Comparison of ENCODE assay signal across 12 cellular contexts in genomic region chr2:240799183-240799740, GRCh38.
"Had no signal": no experiment of that assay in that cellular context is flagged by ENCODE, and none has a peak within 500 bp of the region (broad histone marks: within the 10 kb centered on the region; RNA-seq: fewer than 3 reads in every experiment).

No MANE protein-coding gene starts in this region.

- H3K4me3 Mint-ChIP-seq: activated CD8-positive, alpha-beta T cell treated with anti-CD3 and anti-CD28 coated beads for 36 hours; activated naive CD4-positive, alpha-beta T cell treated with anti-CD3 and anti-CD28 coated beads, Interleukin-2, amount 10 ng/mL, durations not matched to agents 7 days and 5 days; memory B cell; nephron progenitor cell; T-helper 17 cell had no signal

- H3K27ac Mint-ChIP-seq: activated CD8-positive, alpha-beta T cell treated with anti-CD3 and anti-CD28 coated beads for 36 hours; activated naive CD4-positive, alpha-beta T cell treated with anti-CD3 and anti-CD28 coated beads, Interleukin-2, amount 10 ng/mL, durations not matched to agents 7 days and 5 days; activated T-helper 2 cell treated with anti-CD3 and anti-CD28 coated beads, Interferon-gamma antibody, Interleukin-2, Interleukin-4, amounts not matched to agents 10 μg/mL and 5 μg/mL and 100 μg/mL, durations not matched to agents 14 hours and 24 hours and 36 hours; memory B cell; T-helper 17 cell had no signal

- H3K9me3 Mint-ChIP-seq: activated CD8-positive, alpha-beta T cell treated with anti-CD3 and anti-CD28 coated beads for 36 hours; activated naive CD4-positive, alpha-beta T cell treated with anti-CD3 and anti-CD28 coated beads, Interleukin-2, amount 10 ng/mL, durations not matched to agents 7 days and 5 days; activated T-helper 2 cell treated with anti-CD3 and anti-CD28 coated beads, Interferon-gamma antibody, Interleukin-2, Interleukin-4, amounts not matched to agents 10 μg/mL and 5 μg/mL and 100 μg/mL, durations not matched to agents 14 hours and 24 hours and 36 hours had no signal

- H3K36me3 Mint-ChIP-seq: activated naive CD4-positive, alpha-beta T cell treated with anti-CD3 and anti-CD28 coated beads, Interleukin-2, amount 10 ng/mL, durations not matched to agents 7 days and 5 days; memory B cell had no signal

- H3K4me1 Mint-ChIP-seq: activated naive CD4-positive, alpha-beta T cell treated with anti-CD3 and anti-CD28 coated beads, Interleukin-2, amount 10 ng/mL, durations not matched to agents 7 days and 5 days; memory B cell; T-helper 17 cell had no signal

- DNase-seq: activated CD4-positive, alpha-beta T cell treated with anti-CD3 and anti-CD28 coated beads for 1 hour; activated CD8-positive, alpha-beta T cell treated with anti-CD3 and anti-CD28 coated beads for 36 hours; activated naive CD4-positive, alpha-beta T cell treated with anti-CD3 and anti-CD28 coated beads, Interleukin-2, amount 10 ng/mL, durations not matched to agents 7 days and 5 days; cerebellar nuclear complex; nephron progenitor cell; retina; thyroid gland had no signal

- ATAC-seq: activated CD8-positive, alpha-beta T cell treated with anti-CD3 and anti-CD28 coated beads for 36 hours; body of pancreas; esophagus mucosa; T-helper 17 cell had no signal
